ENCODE assay signal across 13 cellular contexts in the genomic region with DNA sequence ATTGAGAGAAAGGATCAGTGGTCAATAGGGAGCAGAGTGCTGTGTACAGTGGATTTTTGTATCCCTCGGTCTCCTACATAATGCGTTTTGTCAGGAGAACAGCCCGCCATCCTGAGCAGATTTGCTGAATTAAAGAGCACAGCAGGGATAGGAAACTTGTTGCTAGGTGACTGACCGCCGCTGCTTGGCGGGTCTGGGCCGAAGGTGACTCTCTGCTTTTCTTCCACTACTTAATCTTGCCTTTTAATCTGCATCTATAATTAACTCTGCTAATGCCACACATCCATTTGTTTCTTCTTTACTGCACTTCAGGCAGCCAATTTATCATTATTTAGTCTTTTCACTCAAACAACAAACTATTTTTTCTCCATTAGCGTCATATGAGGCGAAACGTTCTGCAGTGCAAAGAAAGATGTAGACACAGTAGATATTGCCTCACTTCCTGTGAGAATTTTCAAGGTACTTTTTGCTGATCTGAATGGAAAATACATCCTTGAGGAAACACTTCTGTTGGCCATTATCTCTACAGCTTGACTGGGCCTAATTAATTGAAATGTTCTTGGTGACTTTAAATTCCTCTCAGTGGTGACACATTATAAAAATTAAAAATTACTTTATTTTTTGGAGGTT.
DNase-seq lines count a peak whose midpoint lies in the region; ATAC-seq and FAIRE-seq lines count a peak whose summit lies in the region.
"Had no signal": no experiment of that assay in that cellular context is flagged by ENCODE, and none has a peak within 500 bp of the region (broad histone marks: within the 10 kb centered on the region; RNA-seq: fewer than 3 reads in every experiment).

No MANE protein-coding gene starts in this region.

- H3K27ac Mint-ChIP-seq in CD8-positive, alpha-beta memory T cell, result no peak overlapping the region
- H3K27ac Mint-ChIP-seq: activated CD8-positive, alpha-beta memory T cell treated with anti-CD3 and anti-CD28 coated beads, Interleukin-2, amount 10 ng/mL, durations not matched to agents 7 days and 5 days had no signal

- no peak overlapping the region for H3K9ac ChIP-seq in NT2/D1 (ENCODE audit: insufficient read length, low read depth)

- FAIRE-seq in islet of Langerhans (lab: Jason Lieb, UNC), result peak; percentile 98
- FAIRE-seq: colon had no signal

- CTCF ChIA-PET in CD8-positive, alpha-beta memory T cell (lab: Charles Lee), result no interaction called here

- H3K9me3 ChIP-seq in NT2/D1 (ENCODE audit: insufficient read depth, low read length), result no peaks in the 10 kb centered on the region
- no peaks in the 10 kb centered on the region for H3K9me3 ChIP-seq in CD8-positive, alpha-beta memory T cell (ENCODE audit: low read length)
- H3K9me3 ChIP-seq: SJSA1 had no signal

- H3K4me3 Mint-ChIP-seq in CD8-positive, alpha-beta memory T cell, result no peak overlapping the region
- H3K4me3 Mint-ChIP-seq: activated CD8-positive, alpha-beta memory T cell treated with anti-CD3 and anti-CD28 coated beads, Interleukin-2, amount 10 ng/mL, durations not matched to agents 7 days and 5 days had no signal

- H3K9me3 Mint-ChIP-seq in CD8-positive, alpha-beta memory T cell, result no peaks in the 10 kb centered on the region

- no peak for ATAC-seq in HG02870 (IDR thresholded peaks at IDR 0.05; ENCODE audit: unreplicated experiment)
- ATAC-seq: activated CD8-positive, alpha-beta memory T cell treated with anti-CD3 and anti-CD28 coated beads, Interleukin-2, amount 10 ng/mL, durations not matched to agents 7 days and 5 days had no signal

- H3K36me3 ChIP-seq in NT2/D1 (ENCODE audit: insufficient read depth, insufficient read length, low read length), result no peaks in the 10 kb centered on the region
- H3K36me3 ChIP-seq in CD8-positive, alpha-beta memory T cell (ENCODE audit: insufficient read depth, low read length), result no peaks in the 10 kb centered on the region
- H3K36me3 ChIP-seq: SJSA1 had no signal

- peaks cover 5 to 9% of the 10 kb centered on the region in 2 donors for H3K27me3 Mint-ChIP-seq in CD8-positive, alpha-beta memory T cell

- H3K4me1 Mint-ChIP-seq in CD8-positive, alpha-beta memory T cell, result no peaks in the 10 kb centered on the region
- H3K4me1 Mint-ChIP-seq: activated CD8-positive, alpha-beta memory T cell treated with anti-CD3 and anti-CD28 coated beads, Interleukin-2, amount 10 ng/mL, durations not matched to agents 7 days and 5 days had no signal

- H3K4me1 ChIP-seq in NT2/D1 (ENCODE audit: insufficient read depth, insufficient read length), result no peaks in the 10 kb centered on the region
- H3K4me1 ChIP-seq in CD8-positive, alpha-beta memory T cell (ENCODE audit: insufficient read depth, low read length), result no peaks in the 10 kb centered on the region
- H3K4me1 ChIP-seq: SJSA1 had no signal

- no peak overlapping the region for H3K4me3 ChIP-seq in NT2/D1 (ENCODE audit: insufficient read length, low read depth)
- no peak overlapping the region for H3K4me3 ChIP-seq in CD8-positive, alpha-beta memory T cell (ENCODE audit: low read length)
- H3K4me3 ChIP-seq: SJSA1 had no signal

- DNase-seq in D341Med (ENCODE audit: low spot score), result peak; percentile 53
- peak; percentile 40 to 85 (median 49) for DNase-seq in NCI-H1417 (lab: John Stamatoyannopoulos, UW)
- peak; percentile 46 for DNase-seq in NT2/D1 (ENCODE audit: low read depth, low spot score)
- DNase-seq in CD8-positive, alpha-beta memory T cell, result no peak
- DNase-seq in GM19240 (ENCODE audit: insufficient read length, low spot score), result no peak
- DNase-seq in T-helper 9 cell, result no peak
- DNase-seq: activated CD8-positive, alpha-beta memory T cell treated with anti-CD3 and anti-CD28 coated beads, Interleukin-2, amount 10 ng/mL, durations not matched to agents 7 days and 5 days; activated naive CD4-positive, alpha-beta T cell treated with anti-CD3 and anti-CD28 coated beads, Interleukin-2, amount 50 U/mL, for 16 hours; mesenchymal stem cell had no signal

- POLR2A ChIA-PET in CD8-positive, alpha-beta memory T cell (lab: Charles Lee), result no interaction called here

- H3K27me3 ChIP-seq in NT2/D1 (ENCODE audit: insufficient read depth, insufficient read length), result no peaks in the 10 kb centered on the region
- no peaks in the 10 kb centered on the region for H3K27me3 ChIP-seq in CD8-positive, alpha-beta memory T cell (ENCODE audit: insufficient read depth, low read length, poor library complexity, severe bottlenecking)
- H3K27me3 ChIP-seq: SJSA1 had no signal

- no peaks in the 10 kb centered on the region for H3K36me3 Mint-ChIP-seq in CD8-positive, alpha-beta memory T cell
- H3K36me3 Mint-ChIP-seq: activated CD8-positive, alpha-beta memory T cell treated with anti-CD3 and anti-CD28 coated beads, Interleukin-2, amount 10 ng/mL, durations not matched to agents 7 days and 5 days had no signal

- H3K27ac ChIP-seq in CD8-positive, alpha-beta memory T cell (ENCODE audit: low read depth, low read length), result no peak overlapping the region
- H3K27ac ChIP-seq: SJSA1 had no signal

Comparison
In these comparisons a context has a peak if more than half of its experiments do, and no peak if none do; other contexts are left out.
1. DNase-seq: peak in D341Med (single experiment), NCI-H1417 (3 of 3) and NT2/D1 (single experiment); none in CD8-positive, alpha-beta memory T cell (0 of 5), GM19240 (single experiment) and T-helper 9 cell (single experiment).